Comparison of ENCODE assay signal across 8 cellular contexts in the genomic region with DNA sequence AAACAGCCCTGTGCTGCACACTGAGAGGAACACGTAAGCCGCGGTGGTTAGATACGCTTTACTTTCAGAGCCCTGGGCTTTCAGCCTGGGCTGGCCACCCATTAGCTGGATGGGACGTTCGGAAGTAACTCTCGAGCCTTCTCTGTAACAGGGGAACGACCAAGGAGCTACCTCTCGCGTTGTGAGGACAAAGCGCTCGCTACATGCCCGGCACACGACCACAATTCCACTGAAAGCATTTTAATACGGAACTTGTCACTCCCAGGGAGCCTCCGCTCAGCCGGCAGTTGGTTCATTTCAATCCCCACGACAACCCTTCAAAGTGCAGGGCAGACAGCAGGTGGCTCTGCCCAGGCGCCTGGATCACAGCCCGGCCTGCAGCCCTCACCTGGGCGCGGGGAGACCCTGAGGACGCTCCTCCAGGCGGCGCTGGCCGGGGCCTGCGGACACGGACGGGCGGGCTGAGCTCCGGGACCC. TPM values are rescaled to one million over a fixed set of nuclear protein-coding genes. Genes with fewer than 3 reads are reported as not detected.
DNase-seq lines count a peak whose midpoint lies in the region; ATAC-seq and TF ChIP-seq lines count a peak whose summit lies in the region.

No MANE protein-coding gene starts in this region.

- H3K9me3 ChIP-seq in muscle layer of colon (ENCODE audit: low read length) = no peaks in the 10 kb centered on the region

- H3K36me3 Mint-ChIP-seq in Calu3 (ENCODE audit: insufficient read depth, unreplicated experiment) = peaks cover 64% of the 10 kb centered on the region
- H3K36me3 Mint-ChIP-seq in dendritic cell treated with granulocyte-macrophage colony-stimulating factor and Interleukin-4, amounts not matched to agents 40 ng/mL and 50 ng/mL, for 4 days (ENCODE audit: low read depth) = peaks cover 66% of the 10 kb centered on the region

- TF ChIP-seq CTCF in Calu3 (IDR thresholded peaks at IDR 0.05; ENCODE audit: unreplicated experiment) = no peak

- H3K27ac Mint-ChIP-seq in Calu3 (ENCODE audit: unreplicated experiment) = peak overlapping the region; percentile 42
- peak overlapping the region; percentile 79 for H3K27ac Mint-ChIP-seq in dendritic cell treated with granulocyte-macrophage colony-stimulating factor and Interleukin-4, amounts not matched to agents 40 ng/mL and 50 ng/mL, for 4 days

- peak overlapping the region; percentile 59 to 77 for H3K4me3 ChIP-seq in muscle layer of colon (ENCODE audit: low read depth in 1 of 2, low read length in 2 of 2)

- H3K27me3 ChIP-seq in muscle layer of colon (ENCODE audit: control insufficient read depth in 1 of 2, insufficient read depth in 2 of 2, low read length in 2 of 2) = no peaks in the 10 kb centered on the region

- H3K9ac ChIP-seq in muscle layer of colon (ENCODE audit: low read length) = peak overlapping the region; percentile 57

- peaks cover 33% of the 10 kb centered on the region for H3K36me3 ChIP-seq in muscle layer of colon (ENCODE audit: insufficient read depth, low read length)

- BruUV-seq in Calu3 (replicated peaks; lab: Mats Ljungman, UMichigan) = no TSS peak

- no peak for DNase-seq in Calu3
- peak; percentile 67 for DNase-seq in NCI-H2171 treated with DMSO at 0.1 percent for 48 hours (lab: John Stamatoyannopoulos, UW)
- no peak for DNase-seq in glomerular visceral epithelial cell (ENCODE audit: extremely low spot score)
- no peak for DNase-seq in GDM1 (lab: John Stamatoyannopoulos, UW)
- DNase-seq in NCI-H526 treated with DMSO at 0.1 percent for 48 hours (lab: John Stamatoyannopoulos, UW) = no peak

- no peaks in the 10 kb centered on the region for H3K27me3 Mint-ChIP-seq in Calu3 (ENCODE audit: unreplicated experiment)
- no peaks in the 10 kb centered on the region for H3K27me3 Mint-ChIP-seq in dendritic cell treated with granulocyte-macrophage colony-stimulating factor and Interleukin-4, amounts not matched to agents 40 ng/mL and 50 ng/mL, for 4 days

- peaks cover 22% of the 10 kb centered on the region for H3K4me1 ChIP-seq in muscle layer of colon (ENCODE audit: insufficient read depth, low read length)

- peak overlapping the region; percentile 61 for H3K27ac ChIP-seq in muscle layer of colon (ENCODE audit: low read depth, low read length)

- intact Hi-C loops in Calu3 (cut with micrococcal nuclease; ENCODE audit: unreplicated experiment) = loop anchor here (2.0 kb wide), 1 partner anchor 19 kb away; no protein-coding TSS in a partner anchor
- intact Hi-C loops in dendritic cell treated with granulocyte-macrophage colony-stimulating factor and Interleukin-4, amounts not matched to agents 40 ng/mL and 50 ng/mL, for 4 days (cut with micrococcal nuclease) = loop anchor here (1.0 to 10.0 kb wide), 3 partner anchors 8 to 171 kb away; partner anchors contain the start of genes MED22, RPL7A and SLC2A6

- H3K4me3 Mint-ChIP-seq in Calu3 (ENCODE audit: low read depth, unreplicated experiment) = peak overlapping the region; percentile 78
- H3K4me3 Mint-ChIP-seq in dendritic cell treated with granulocyte-macrophage colony-stimulating factor and Interleukin-4, amounts not matched to agents 40 ng/mL and 50 ng/mL, for 4 days = peak overlapping the region; percentile 90

- peaks cover 23% of the 10 kb centered on the region for H3K4me1 Mint-ChIP-seq in Calu3 (ENCODE audit: low read depth, unreplicated experiment)
- H3K4me1 Mint-ChIP-seq in dendritic cell treated with granulocyte-macrophage colony-stimulating factor and Interleukin-4, amounts not matched to agents 40 ng/mL and 50 ng/mL, for 4 days (ENCODE audit: low read depth) = peaks cover 35% of the 10 kb centered on the region

- H3K9me3 Mint-ChIP-seq in Calu3 (ENCODE audit: low read depth, unreplicated experiment) = no peaks in the 10 kb centered on the region
- H3K9me3 Mint-ChIP-seq in dendritic cell treated with granulocyte-macrophage colony-stimulating factor and Interleukin-4, amounts not matched to agents 40 ng/mL and 50 ng/mL, for 4 days = no peaks in the 10 kb centered on the region

- CTCF ChIA-PET in Calu3 (lab: Charles Lee) = interaction anchor here (0.8 to 0.9 kb wide), 2 partner anchors 104 to 170 kb away, joined by 4 to 5 read pairs; partner anchors contain the start of gene CACFD1

- ATAC-seq in GM21717 (IDR thresholded peaks at IDR 0.05; ENCODE audit: unreplicated experiment) = peak; percentile 7

RNA-seq across cellular contexts. Expression of gene SURF1, which starts 0.4 kb away (rescaled TPM):
- total RNA-seq in Calu3 (2022) = 47.9 and 50.9 TPM in 2 replicates

RNA-seq across cellular contexts. Expression of gene SURF2, which starts 0.4 kb away (rescaled TPM):
- 20.6 and 22.9 TPM in 2 replicates for total RNA-seq in Calu3 (2022)

RNA-seq across cellular contexts. Expression of gene RPL7A, which starts 7.9 kb away (rescaled TPM):
- 835 and 904 TPM in 2 replicates for total RNA-seq in Calu3 (2022)

RNA-seq across cellular contexts. Expression of gene MED22, which starts 8.0 kb away (rescaled TPM):
- 24.4 and 27.6 TPM in 2 replicates for total RNA-seq in Calu3 (2022)

RNA-seq across cellular contexts. Expression of gene SURF6, which starts 19.9 kb away (rescaled TPM):
- total RNA-seq in Calu3 (2022) = 20.4 and 23.1 TPM in 2 replicates
